In genomic region chr2:161312996-161313395, GRCh38 we compare ENCODE assay signal across 22 cellular contexts. TPM values are rescaled to one million over a fixed set of nuclear protein-coding genes. Genes with fewer than 3 reads are reported as not detected.
A peak's percentile ranks its signal among the peaks of the same experiment; 100 is the strongest.
DNase-seq lines count a peak whose midpoint lies in the region; ATAC-seq, FAIRE-seq and TF ChIP-seq lines count a peak whose summit lies in the region.
"Had no signal": no experiment of that assay in that cellular context is flagged by ENCODE, and none has a peak within 500 bp of the region (broad histone marks: within the 10 kb centered on the region; RNA-seq: fewer than 3 reads in every experiment).

No MANE protein-coding gene starts in this region.

- H3K9me3 Mint-ChIP-seq in activated CD4-positive, alpha-beta memory T cell treated with anti-CD3 and anti-CD28 coated beads for 36 hours: no peaks in the 10 kb centered on the region
- H3K9me3 Mint-ChIP-seq: endodermal cell, IgD-negative memory B cell had no signal

- no peak overlapping the region for H3K9ac ChIP-seq in GM12878 (ENCODE audit: control insufficient read depth, insufficient read depth, low read length)
- H3K9ac ChIP-seq: BLaER1 had no signal

- H3K27ac ChIP-seq in GM12878 (ENCODE audit: control insufficient read depth, insufficient read depth): no peak overlapping the region
- H3K27ac ChIP-seq: BLaER1, psoas muscle had no signal

- 100% methylated on average over 3 of the region's 3 CpGs for WGBS in GM12878 (ENCODE audit: insufficient coverage, insufficient replicate concordance, low lambda C conversion rate, missing lambda C conversion rate)

- no peaks in the 10 kb centered on the region; the same call in 1 of the 2 replicates for H3K4me1 ChIP-seq in GM12878 (ENCODE audit: control insufficient read depth, insufficient read depth, low read length)

- no peak overlapping the region for H3K4me3 ChIP-seq in GM12878
- no peak overlapping the region for H3K4me3 ChIP-seq in kidney epithelial cell (ENCODE audit: low read depth, low read length)
- H3K4me3 ChIP-seq: BLaER1, mucosa of descending colon, psoas muscle had no signal

- peaks cover 49% of the 10 kb centered on the region for H3K4me1 Mint-ChIP-seq in activated CD4-positive, alpha-beta memory T cell treated with anti-CD3 and anti-CD28 coated beads for 36 hours (ENCODE audit: low read depth)

- H2AFZ ChIP-seq in GM12878 (ENCODE audit: control insufficient read depth, low read depth, low read length): no peak overlapping the region

- SMC1A ChIA-PET in GM12878 (lab: Charles Lee; ENCODE audit: uncharacterized antibody, unreplicated experiment): interaction anchor here (0.9 to 1.7 kb wide), 4 partner anchors 11 to 76 kb away, joined by 3 to 5 read pairs (median 4); no protein-coding TSS in a partner anchor

- POLR2A ChIA-PET in GM12878 (lab: Charles Lee): interaction anchor here (0.6 kb wide), 1 partner anchor 63 kb away, joined by 3 read pairs; no protein-coding TSS in a partner anchor
- POLR2A ChIA-PET in activated CD4-positive, alpha-beta memory T cell treated with anti-CD3 and anti-CD28 coated beads for 36 hours (lab: Charles Lee): no interaction called here

- in situ Hi-C loops in GM12878 (cut with MboI): no loop called here

- peaks cover 29% of the 10 kb centered on the region for H3K36me3 Mint-ChIP-seq in activated CD4-positive, alpha-beta memory T cell treated with anti-CD3 and anti-CD28 coated beads for 36 hours

- no peak for TF ChIP-seq CTCF in GM12878 (IDR thresholded peaks at IDR 0.05 in 2 of 3, conservative IDR thresholded peaks at IDR 0.05 in 1 of 3; ENCODE audit: control insufficient read depth in 2 of 3, extremely low read depth in 1 of 3, insufficient read depth in 1 of 3, low read depth in 3 of 3, low read length in 3 of 3)
- TF ChIP-seq CTCF in kidney epithelial cell (IDR thresholded peaks at IDR 0.05; ENCODE audit: insufficient read depth, low read length, poor library complexity, severe bottlenecking): no peak

- BruUV-seq in GM12878 (replicated peaks; lab: Mats Ljungman, UMichigan): no TSS peak

- no peaks in the 10 kb centered on the region for H4K20me1 ChIP-seq in GM12878 (ENCODE audit: control insufficient read depth, insufficient read depth)

- intact Hi-C loops in GM12878 (cut with micrococcal nuclease; ENCODE audit: unreplicated experiment): no loop called here
- intact Hi-C loops in activated CD4-positive, alpha-beta memory T cell treated with anti-CD3 and anti-CD28 coated beads for 36 hours (cut with micrococcal nuclease): no loop called here

- H3K27me3 Mint-ChIP-seq in activated CD4-positive, alpha-beta memory T cell treated with anti-CD3 and anti-CD28 coated beads for 36 hours: no peaks in the 10 kb centered on the region
- H3K27me3 Mint-ChIP-seq: IgD-negative memory B cell had no signal

- RAD21 ChIA-PET in GM12878 (lab: Charles Lee; ENCODE audit: unreplicated experiment): interaction anchor here (0.8 to 1.0 kb wide), 2 partner anchors 15 to 19 kb away, joined by 3 read pairs; no protein-coding TSS in a partner anchor

- H3K79me2 ChIP-seq in GM12878 (ENCODE audit: control insufficient read depth, insufficient read depth, low read length): peaks cover 85% of the 10 kb centered on the region

- TF ChIP-seq RAD21 in GM12878 (IDR thresholded peaks at IDR 0.05; ENCODE audit: insufficient read depth, low read depth, low read length): no peak

- peak overlapping the region; percentile 30; the same call in 1 of the 2 replicates for H3K4me2 ChIP-seq in GM12878 (ENCODE audit: control insufficient read depth, insufficient read depth)
- H3K4me2 ChIP-seq: BLaER1 had no signal

- TF ChIP-seq POLR2A in GM12878 (IDR thresholded peaks at IDR 0.05; ENCODE audit: low read depth, low read length): no peak

- no peaks in the 10 kb centered on the region; the same call in 1 of the 3 replicates for H3K9me3 ChIP-seq in GM12878 (replicated peaks; ENCODE audit: control insufficient read depth, insufficient read depth, low read length)
- H3K9me3 ChIP-seq: BLaER1, mucosa of descending colon, psoas muscle had no signal

- no peak for FAIRE-seq in GM12878 (lab: Jason Lieb, UNC)
- FAIRE-seq in GM19239 (lab: Jason Lieb, UNC): no peak
- FAIRE-seq: frontal cortex had no signal

- CTCF ChIA-PET in GM12878 (lab: Yijun Ruan, JAX): interaction anchor here (0.9 to 1.6 kb wide), 5 partner anchors 12 to 70 kb away, joined by 3 to 5 read pairs (median 3); no protein-coding TSS in a partner anchor
- CTCF ChIA-PET in activated CD4-positive, alpha-beta memory T cell treated with anti-CD3 and anti-CD28 coated beads for 36 hours (lab: Charles Lee): no interaction called here

- DNase-seq in EH (ENCODE audit: low read depth) (peak; percentile 44), HT1080 (ENCODE audit: low read depth) (peak; percentile 36), GM12878 (ENCODE audit: low read depth, low spot score) (no peak), kidney epithelial cell (ENCODE audit: low read depth) (peak; percentile 31), GM19239 (ENCODE audit: insufficient read length, low spot score) (no peak)
- no peak for DNase-seq in activated CD4-positive, alpha-beta memory T cell treated with anti-CD3 and anti-CD28 coated beads for 36 hours
- DNase-seq: activated CD4-positive, CD25-positive, alpha-beta regulatory T cell; activated gamma-delta T cell treated with Interleukin-2 at 50 U/mL for 16 hours; aorta; endodermal cell; GOT3; mucosa of descending colon; MV-4-11; NCI-H1930; OCI-M1; psoas muscle had no signal

- no peak overlapping the region for H3K4me3 Mint-ChIP-seq in activated CD4-positive, alpha-beta memory T cell treated with anti-CD3 and anti-CD28 coated beads for 36 hours
- H3K4me3 Mint-ChIP-seq: endodermal cell had no signal

- H3K36me3 ChIP-seq in GM12878 (ENCODE audit: control insufficient read depth in 2 of 2, insufficient read depth in 2 of 2, low read length in 1 of 2): peaks cover 0 to 8% of the 10 kb centered on the region in 2 experiments; a peak in 1 of 4 replicates
- H3K36me3 ChIP-seq in kidney epithelial cell (ENCODE audit: control insufficient read depth, insufficient read depth, low read length): no peaks in the 10 kb centered on the region

- no peaks in the 10 kb centered on the region for H3K27me3 ChIP-seq in GM12878 (replicated peaks in 1 of 2; ENCODE audit: control insufficient read depth in 2 of 2, insufficient read depth in 2 of 2, low read length in 1 of 2)
- H3K27me3 ChIP-seq in kidney epithelial cell (ENCODE audit: control insufficient read depth, insufficient read depth, low read length): no peaks in the 10 kb centered on the region
- H3K27me3 ChIP-seq: BLaER1 had no signal

- ATAC-seq in GM12878: no peak
- ATAC-seq in HG03521 (IDR thresholded peaks at IDR 0.05; ENCODE audit: unreplicated experiment): no peak
- no peak for ATAC-seq in GM21526 (IDR thresholded peaks at IDR 0.05; ENCODE audit: low FRiP score, unreplicated experiment)
- ATAC-seq: left lobe of liver, mucosa of descending colon had no signal

- TF ChIP-seq EP300 in GM12878 (IDR thresholded peaks at IDR 0.05; ENCODE audit: borderline replicate concordance in 1 of 2, control insufficient read depth in 1 of 2, low read depth in 2 of 2, low read length in 2 of 2): no peak

- no peak overlapping the region for H3K27ac Mint-ChIP-seq in activated CD4-positive, alpha-beta memory T cell treated with anti-CD3 and anti-CD28 coated beads for 36 hours
- H3K27ac Mint-ChIP-seq: endodermal cell had no signal

TF ChIP-seq in GM12878, 131 proteins besides CTCF, POLR2A, EP300 and RAD21 (continues in another document):
- TF ChIP-seq ATF7 (IDR thresholded peaks at IDR 0.05; ENCODE audit: low read depth) (no peak), CHD2 (IDR thresholded peaks at IDR 0.05; ENCODE audit: borderline replicate concordance, low read depth, low read length) (no peak), TCF3 (IDR thresholded peaks at IDR 0.05; ENCODE audit: borderline replicate concordance, insufficient read depth, low read depth, low read length) (no peak), MTA2 (IDR thresholded peaks at IDR 0.05; ENCODE audit: low read depth) (no peak), BRCA1 (IDR thresholded peaks at IDR 0.05; ENCODE audit: low read depth, low read length) (no peak), ASH2L (IDR thresholded peaks at IDR 0.05; ENCODE audit: borderline replicate concordance, low read depth) (no peak), MEF2A (IDR thresholded peaks at IDR 0.05; ENCODE audit: insufficient read depth, low read depth, low read length) (no peak), EED (IDR thresholded peaks at IDR 0.05; ENCODE audit: low read depth) (no peak), RB1 (IDR thresholded peaks at IDR 0.05; ENCODE audit: borderline replicate concordance) (no peak), MEF2B (IDR thresholded peaks at IDR 0.05; ENCODE audit: partially characterized antibody, poor library complexity, severe bottlenecking) (no peak)

RNA-seq across cellular contexts. Expression of gene PSMD14, which starts 4.8 kb away (rescaled TPM):
- total RNA-seq in HT1080 (2014; rRNA removed; shearing (Covaris generic)): 176 and 192 TPM in 2 replicates
- 187 TPM in 2 replicates for polyA plus RNA-seq in HT1080 (2015; cell fraction: cytosol; rRNA removed)
- 209 and 212 TPM in 2 replicates for polyA plus RNA-seq in HT1080 (2015; cell fraction: nucleus; rRNA removed)
- total RNA-seq in GM12878 (2013; cell fraction: nucleolus; rRNA removed): 100.0 and 104 TPM in 2 replicates
- total RNA-seq in GM12878 (2014; rRNA removed) (75.0 and 91.1 TPM in 2 replicates), GM12878 (2014; rRNA removed; fragmentation: Illumina TruSeq; extraction: Trizol) (126 and 131 TPM in 2 replicates), GM12878 (2021) (81.0 and 85.1 TPM in 2 replicates), kidney epithelial cell (96.1 and 109 TPM in 2 replicates)
- 37.2 TPM for polyA plus RNA-seq in GM12878 (2011; ENCODE audit: low read depth)
- polyA plus RNA-seq in GM12878 (2011; rRNA removed) (122 and 178 TPM in 2 replicates), GM12878 (2014; fragmentation: Illumina TruSeq; extraction: Trizol) (92.8 and 98.4 TPM in 2 replicates), GM12878 (2014; fragmentation: Nextera tagmentation; extraction: Ambion mirVana) (100 to 1,000 TPM; 225 to 253 TPM), GM12878 (2014; rRNA removed) (66.8 and 70.5 TPM in 2 replicates), GM12878 (2016; fragmentation: Nextera tagmentation; extraction: Ambion mirVana) (100 to 1,000 TPM; 161 TPM)
- polyA plus RNA-seq in GM12878 (2011; cell fraction: cytosol; rRNA removed): 40.5 and 46.6 TPM in 2 replicates
- 38.5 and 44.4 TPM in 2 replicates for polyA plus RNA-seq in GM12878 (2011; cell fraction: nucleus; rRNA removed)
- 50.0 and 61.7 TPM in 2 replicates for polyA plus RNA-seq in GM12878 (2012)
- 49.6 and 69.6 TPM in 2 replicates for polyA minus RNA-seq in GM12878 (2011; rRNA and poly(A)+ RNA removed)
- polyA minus RNA-seq in GM12878 (2011; cell fraction: cytosol; rRNA and poly(A)+ RNA removed): 25.8 TPM in 2 replicates
- 48.6 and 66.5 TPM in 2 replicates for polyA minus RNA-seq in GM12878 (2011; cell fraction: nucleus; rRNA and poly(A)+ RNA removed)
- 10 to 100 TPM; 84.2 to 89.8 TPM for total RNA-seq in activated CD4-positive, alpha-beta memory T cell treated with anti-CD3 and anti-CD28 coated beads for 36 hours

Comparison
In these comparisons a context has a peak if more than half of its experiments do, and no peak if none do; other contexts are left out.
1. DNase-seq: peak in EH (single experiment), HT1080 (single experiment) and kidney epithelial cell (single experiment); none in GM12878 (single experiment), GM19239 (single experiment) and activated CD4-positive, alpha-beta memory T cell treated with anti-CD3 and anti-CD28 coated beads for 36 hours (single experiment).